ENCODE assay signal across 1 cellular context in genomic region chr4:98601719-98602118, GRCh38.
TF ChIP-seq lines count a peak whose summit lies in the region.

No MANE protein-coding gene starts in this region.

TF ChIP-seq in GM12878, 131 proteins besides CTCF, POLR2A, EP300 and RAD21 (continued from another document):
- TF ChIP-seq SKIL (IDR thresholded peaks at IDR 0.05; ENCODE audit: low read depth, poor library complexity, severe bottlenecking), result no peak
- TF ChIP-seq ZBTB4 (CRISPR knock-in tag; IDR thresholded peaks at IDR 0.05), result no peak
- TF ChIP-seq REST (IDR thresholded peaks at IDR 0.05; ENCODE audit: low read depth, low read length), result no peak
- TF ChIP-seq IRF4 (IDR thresholded peaks at IDR 0.05; ENCODE audit: low read depth, low read length), result no peak
- no peak for TF ChIP-seq TBL1XR1 (IDR thresholded peaks at IDR 0.05; ENCODE audit: low read depth, low read length)
